ENCODE assay signal across 8 cellular contexts in the genomic region with DNA sequence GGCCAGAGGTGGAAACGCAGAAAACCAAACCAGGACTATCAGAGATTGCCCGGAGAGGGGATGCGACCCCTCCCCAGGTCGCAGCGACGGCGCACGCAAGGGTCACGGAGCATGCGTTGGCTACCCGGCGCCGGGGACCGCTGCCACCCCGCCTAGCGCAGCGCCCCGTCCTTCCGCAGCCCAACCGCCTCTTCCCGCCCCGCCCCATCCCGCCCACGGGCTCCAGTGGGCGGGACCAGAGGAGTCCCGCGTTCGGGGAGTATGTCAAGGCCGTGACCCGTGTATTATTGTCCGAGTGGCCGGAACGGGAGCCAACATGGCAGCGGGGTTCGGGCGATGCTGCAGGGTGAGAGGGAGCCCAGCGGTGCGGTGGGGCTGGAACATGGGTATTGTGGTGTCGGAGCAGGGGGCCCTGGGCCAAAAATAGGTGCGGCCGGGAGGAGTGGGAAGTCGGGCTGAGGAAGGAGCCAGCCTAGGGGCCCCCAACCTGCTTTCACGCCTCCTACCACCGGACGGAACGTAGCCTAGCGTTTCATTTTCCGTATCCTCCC. TPM values are rescaled to one million over a fixed set of nuclear protein-coding genes. Genes with fewer than 3 reads are reported as not detected.
DNase-seq lines count a peak whose midpoint lies in the region; ATAC-seq and TF ChIP-seq lines count a peak whose summit lies in the region.

ACADM (plus strand) TSS at position 238 of the 551 bp plus-strand sequence; CDS start at position 317, 79 bp downstream.

- no peaks in the 10 kb centered on the region for H3K9me3 Mint-ChIP-seq in type B pancreatic cell

- H3K27me3 ChIP-seq in adipocyte (replicated peaks; ENCODE audit: control insufficient read depth, insufficient read depth, low read length), result no peaks in the 10 kb centered on the region
- H3K27me3 ChIP-seq in cardiac muscle cell, result no peaks in the 10 kb centered on the region

- H3K9ac ChIP-seq in adipocyte (ENCODE audit: low read length), result peak within 1 kb of the TSS; percentile 96

- H3K4me1 Mint-ChIP-seq in type B pancreatic cell (ENCODE audit: unreplicated experiment), result peaks cover 30% of the 10 kb centered on the region

- H3K9me3 ChIP-seq in adipocyte (ENCODE audit: control insufficient read depth, low read length), result no peaks in the 10 kb centered on the region
- H3K9me3 ChIP-seq in cardiac muscle cell (ENCODE audit: low read depth), result no peaks in the 10 kb centered on the region

- H3K27me3 Mint-ChIP-seq in type B pancreatic cell, result no peaks in the 10 kb centered on the region

- H3K36me3 ChIP-seq in adipocyte (ENCODE audit: control insufficient read depth, insufficient read depth, low read length, severe bottlenecking), result peaks cover 4% of the 10 kb centered on the region
- no peaks in the 10 kb centered on the region for H3K36me3 ChIP-seq in cardiac muscle cell

- TF ChIP-seq CTCF in GM12865 (IDR thresholded peaks at IDR 0.05; ENCODE audit: insufficient read depth, low read depth, low read length, missing control alignments) (no peak), cardiac muscle cell (IDR thresholded peaks at IDR 0.05; ENCODE audit: low read depth, low read length) (no peak), type B pancreatic cell (conservative IDR thresholded peaks at IDR 0.05) (no peak)

- peaks cover 3% of the 10 kb centered on the region for H3K36me3 Mint-ChIP-seq in type B pancreatic cell

- peaks cover 29% of the 10 kb centered on the region for H3K4me1 ChIP-seq in adipocyte (ENCODE audit: control insufficient read depth, insufficient read depth, low read length)
- peaks cover 16% of the 10 kb centered on the region for H3K4me1 ChIP-seq in cardiac muscle cell (ENCODE audit: low read depth)

- peak within 1 kb of the TSS; percentile 99 for H3K4me3 Mint-ChIP-seq in type B pancreatic cell

- DNase-seq in GM12865 (ENCODE audit: low read depth) (peak; percentile 95), NCI-H1092 (lab: John Stamatoyannopoulos, UW) (peak; percentile 69), T follicular helper cell (ENCODE audit: low read depth) (peak; percentile 70), adipocyte (ENCODE audit: low read depth) (peak; percentile 92), cardiac muscle cell (ENCODE audit: low read depth in 1 of 2, low spot score in 1 of 2) (peak; percentile 88 to 93), posterior cingulate gyrus (peak; percentile 82 to 98 (median 86)), type B pancreatic cell (ENCODE audit: extremely low spot score, unreplicated experiment) (peak; percentile 84)

- peak within 1 kb of the TSS; percentile 88 for H3K27ac ChIP-seq in cardiac muscle cell

- peak; percentile 91 for ATAC-seq in HG02610 (IDR thresholded peaks at IDR 0.05; ENCODE audit: unreplicated experiment)

- H3K4me3 ChIP-seq in GM12865 (ENCODE audit: low read depth, low read length) (peak within 1 kb of the TSS; percentile 66), adipocyte (ENCODE audit: low read length) (peak within 1 kb of the TSS; percentile 98), cardiac muscle cell (peak within 1 kb of the TSS; percentile 73)

- intact Hi-C loops in posterior cingulate gyrus (cut with DNase I), result loop anchor here (1.0 kb wide), 1 partner anchor 61 kb away; no protein-coding TSS in a partner anchor

- peak within 1 kb of the TSS; percentile 94 for H3K27ac Mint-ChIP-seq in type B pancreatic cell

RNA-seq across cellular contexts. Expression of gene ACADM, which starts in this region (rescaled TPM):
- 63.3 and 65.0 TPM in 2 replicates for total RNA-seq in cardiac muscle cell
- polyA plus RNA-seq in cardiac muscle cell, result 96.9 and 106 TPM in 2 replicates
- total RNA-seq in type B pancreatic cell (ENCODE audit: low replicate concordance), result 29.8 and 58.3 TPM in 2 replicates

Comparison
In these comparisons a context has a peak if more than half of its experiments do, and no peak if none do; other contexts are left out.
1. Peak in every context shown above with its lines: DNase-seq, ATAC-seq, H3K4me3 ChIP-seq and H3K27ac ChIP-seq.